ENCODE assay signal across 8 cellular contexts in genomic region chr5:96661101-96661840, GRCh38. TPM values are rescaled to one million over a fixed set of nuclear protein-coding genes. Genes with fewer than 3 reads are reported as not detected.
A peak's percentile ranks its signal among the peaks of the same experiment; 100 is the strongest.
DNase-seq lines count a peak whose midpoint lies in the region; ATAC-seq and TF ChIP-seq lines count a peak whose summit lies in the region.

No MANE protein-coding gene starts in this region.

- 5 to 7% methylated on average over 12 to 20 of the region's 20 CpGs for WGBS in endodermal cell (ENCODE audit: insufficient coverage in 1 of 2, insufficient read length in 1 of 2), 2 experiments

- H3K36me3 ChIP-seq in BLaER1, result no peaks in the 10 kb centered on the region
- H3K36me3 ChIP-seq in endodermal cell (ENCODE audit: control insufficient read depth, insufficient read depth, low read length), result no peaks in the 10 kb centered on the region
- H3K36me3 ChIP-seq in mucosa of rectum (ENCODE audit: control insufficient read depth in 2 of 2, insufficient read depth in 2 of 2, low read length in 2 of 2), result no peaks in the 10 kb centered on the region
- H3K36me3 ChIP-seq in thoracic aorta, result no peaks in the 10 kb centered on the region

- no peaks in the 10 kb centered on the region for H3K36me3 Mint-ChIP-seq in endodermal cell (ENCODE audit: low read depth)

- ATAC-seq in GM19467 (IDR thresholded peaks at IDR 0.05; ENCODE audit: unreplicated experiment), result peak; percentile 17
- ATAC-seq in thoracic aorta (ENCODE audit: insufficient number of reproducible peaks, low FRiP score, low read depth), result no peak

- peaks cover 83% of the 10 kb centered on the region for H3K27me3 Mint-ChIP-seq in endodermal cell (ENCODE audit: insufficient read depth)

- peak overlapping the region; percentile 75 for H3K27ac Mint-ChIP-seq in endodermal cell

- peak overlapping the region; percentile 57 for H3K9ac ChIP-seq in BLaER1
- no peak overlapping the region for H3K9ac ChIP-seq in endodermal cell (ENCODE audit: extremely low read depth, low read length, poor library complexity, severe bottlenecking)
- H3K9ac ChIP-seq in mucosa of rectum (ENCODE audit: low read depth in 1 of 2, low read length in 2 of 2), result peak overlapping the region; percentile 81 to 99

- H3K27ac ChIP-seq in BLaER1 (peak overlapping the region; percentile 76), endodermal cell (ENCODE audit: low read depth, low read length) (no peak overlapping the region), mucosa of rectum (ENCODE audit: low read depth in 2 of 2, low read length in 2 of 2) (peak overlapping the region; percentile 99 to 100), thoracic aorta (peak overlapping the region; percentile 99)

- peaks cover 17% of the 10 kb centered on the region for H3K4me1 Mint-ChIP-seq in endodermal cell

- H3K4me3 ChIP-seq in BLaER1 (peak overlapping the region; percentile 92), endodermal cell (ENCODE audit: low read length) (peak overlapping the region; percentile 82), mucosa of rectum (ENCODE audit: low read length in 2 of 2) (peak overlapping the region; percentile 94 to 97), thoracic aorta (peak overlapping the region; percentile 97)
- peak overlapping the region; percentile 64 for H3K4me3 ChIP-seq in Jurkat, Clone E6-1 (ENCODE audit: low read length)

- H3K9me3 ChIP-seq in BLaER1, result no peaks in the 10 kb centered on the region
- H3K9me3 ChIP-seq in endodermal cell (ENCODE audit: control insufficient read depth, low read length), result no peaks in the 10 kb centered on the region
- no peaks in the 10 kb centered on the region for H3K9me3 ChIP-seq in mucosa of rectum (ENCODE audit: control insufficient read depth in 2 of 2, low read length in 2 of 2)
- no peaks in the 10 kb centered on the region for H3K9me3 ChIP-seq in thoracic aorta

- peaks cover 23% of the 10 kb centered on the region for H3K4me1 ChIP-seq in BLaER1
- H3K4me1 ChIP-seq in endodermal cell (ENCODE audit: control insufficient read depth, insufficient read depth, low read length), result peaks cover 2% of the 10 kb centered on the region
- H3K4me1 ChIP-seq in mucosa of rectum (ENCODE audit: control insufficient read depth in 2 of 2, insufficient read depth in 2 of 2, low read length in 2 of 2), result peaks cover 31 to 54% of the 10 kb centered on the region in 2 donors
- H3K4me1 ChIP-seq in thoracic aorta (ENCODE audit: control insufficient read depth in 1 of 2, low read depth in 2 of 2), result peaks cover 18 to 38% of the 10 kb centered on the region in 2 donors

- H3K27me3 ChIP-seq in BLaER1 (no peaks in the 10 kb centered on the region), endodermal cell (ENCODE audit: control insufficient read depth, insufficient read depth, low read length, poor library complexity, severe bottlenecking) (peaks cover 76% of the 10 kb centered on the region), mucosa of rectum (ENCODE audit: control insufficient read depth in 2 of 2, insufficient read depth in 2 of 2, low read length in 2 of 2) (no peaks in the 10 kb centered on the region), thoracic aorta (replicated peaks; ENCODE audit: insufficient read depth) (no peaks in the 10 kb centered on the region)

- H3K9me3 Mint-ChIP-seq in endodermal cell, result no peaks in the 10 kb centered on the region

- peak overlapping the region; percentile 91 for H3K4me2 ChIP-seq in BLaER1

- peaks cover 33% of the 10 kb centered on the region for H4K20me1 ChIP-seq in BLaER1

- no peak for TF ChIP-seq CTCF in endodermal cell (conservative IDR thresholded peaks at IDR 0.05)
- no peak for TF ChIP-seq CTCF in thoracic aorta (IDR thresholded peaks at IDR 0.05)

- no peak for DNase-seq in Jurkat, Clone E6-1 (ENCODE audit: low read depth, low spot score)
- peak; percentile 9 for DNase-seq in activated CD4-positive, alpha-beta T cell treated with anti-CD3 and anti-CD28 coated beads, Interleukin-2, amount 50 U/mL, for 4 hours
- DNase-seq in endodermal cell (peak; percentile 51), thoracic aorta (ENCODE audit: low spot score) (no peak), HUDEP-2 (lab: John Stamatoyannopoulos, UW; ENCODE audit: unreplicated experiment in 76 of 76) (no peak)

- peak overlapping the region; percentile 79 for H3K4me3 Mint-ChIP-seq in endodermal cell

RNA-seq across cellular contexts. Expression of gene CAST, which starts 0.9 kb away (rescaled TPM):
- polyA plus RNA-seq in Jurkat, Clone E6-1 (2012; ENCODE audit: insufficient read depth, insufficient read length), result 44.6 TPM
- 10 to 100 TPM; 33.5 to 36.2 TPM for total RNA-seq in endodermal cell
- 35.6 TPM for polyA plus RNA-seq in endodermal cell (2013, experiment 1 of 2)
- polyA plus RNA-seq in endodermal cell (2013, experiment 2 of 2), result 35.5 TPM
- total RNA-seq in thoracic aorta, result 100 to 1,000 TPM; 175 to 347 TPM

Comparison
In these comparisons a context has a peak if more than half of its experiments do, and no peak if none do; other contexts are left out.
1. DNase-seq: peak in activated CD4-positive, alpha-beta T cell treated with anti-CD3 and anti-CD28 coated beads, Interleukin-2, amount 50 U/mL, for 4 hours (2 of 2) and endodermal cell (single experiment); none in Jurkat, Clone E6-1 (single experiment), thoracic aorta (single experiment) and HUDEP-2 (0 of 76).
2. RNA of gene CAST, which starts 0.9 kb away (total RNA-seq): 175 to 347 TPM in thoracic aorta; 33.5 to 36.2 TPM in endodermal cell; every median in the first group is over 4 times any median in the second.
3. Peak in every context shown above with its lines, with median percentiles within 50 percentile points of each other: H3K4me3 ChIP-seq.